In genomic region chr20:22511943-22512910, GRCh38 we compare ENCODE assay signal across 15 cellular contexts.
DNase-seq lines count a peak whose midpoint lies in the region; ATAC-seq, FAIRE-seq and TF ChIP-seq lines count a peak whose summit lies in the region.
"Had no signal": no experiment of that assay in that cellular context is flagged by ENCODE, and none has a peak within 500 bp of the region (broad histone marks: within the 10 kb centered on the region; RNA-seq: fewer than 3 reads in every experiment).

No MANE protein-coding gene starts in this region.

- peak; percentile 68 to 99; a peak in 3 of 4 replicates for TF ChIP-seq EP300 in HepG2 (IDR thresholded peaks at IDR 0.05; ENCODE audit: low read depth in 2 of 2, low read length in 2 of 2)
- peak; percentile 85 for TF ChIP-seq EP300 in HepG2 (CRISPR knock-in tag; IDR thresholded peaks at IDR 0.05; ENCODE audit: borderline replicate concordance)
- TF ChIP-seq EP300 in gastroesophageal sphincter (IDR thresholded peaks at IDR 0.05) = no peak

- ATAC-seq in HepG2 (peak; percentile 93), HG03442 (IDR thresholded peaks at IDR 0.05; ENCODE audit: unreplicated experiment) (no peak), gastroesophageal sphincter (no peak), HG02759 (IDR thresholded peaks at IDR 0.05; ENCODE audit: unreplicated experiment) (no peak)
- ATAC-seq: activated CD8-positive, alpha-beta T cell treated with anti-CD3 and anti-CD28 coated beads for 36 hours; activated naive CD4-positive, alpha-beta T cell treated with anti-CD3 and anti-CD28 coated beads, Interleukin-2, amount 50 U/mL, for 72 hours; naive thymus-derived CD4-positive, alpha-beta T cell had no signal

- DNase-seq in DMS153 (lab: John Stamatoyannopoulos, UW) (peak; percentile 92), NCI-H146 treated with DMSO at 0.1 percent for 48 hours (lab: John Stamatoyannopoulos, UW; ENCODE audit: unreplicated experiment) (peak; percentile 100), SJCRH30 (peak; percentile 64 to 73), HepG2 (ENCODE audit: low spot score) (peak; percentile 99), SKM-1 treated with dmso at 0.1 percent for 144 hours (lab: John Stamatoyannopoulos, UW; ENCODE audit: unreplicated experiment) (no peak)
- DNase-seq: activated CD8-positive, alpha-beta T cell treated with anti-CD3 and anti-CD28 coated beads for 36 hours; cortex of kidney; HCEC 1CT; hypothalamus; naive thymus-derived CD4-positive, alpha-beta T cell; spleen had no signal

- CTCF ChIA-PET in HepG2 (lab: Yijun Ruan, JAX; ENCODE audit: low intra/inter-chr PET ratio, low total read pairs) = interaction anchor here (0.7 kb wide), 1 partner anchor 73 kb away, joined by 3 read pairs; no protein-coding TSS in a partner anchor

- H3K27me3 ChIP-seq in SJCRH30 (no peaks in the 10 kb centered on the region), HepG2 (ENCODE audit: control insufficient read depth in 1 of 2, insufficient read depth in 2 of 2, low read length in 2 of 2) (no peaks in the 10 kb centered on the region), gastroesophageal sphincter (peaks cover 38% of the 10 kb centered on the region)

- TF ChIP-seq CTCF in HepG2 (CRISPR knock-in tag; IDR thresholded peaks at IDR 0.05) (peak; percentile 46), gastroesophageal sphincter (IDR thresholded peaks at IDR 0.05) (no peak)

- TF ChIP-seq POLR2A in HepG2 (IDR thresholded peaks at IDR 0.05; ENCODE audit: insufficient read depth in 1 of 2, low read depth in 2 of 2, low read length in 2 of 2) = peak; percentile 83 to 93
- no peak for TF ChIP-seq POLR2A in gastroesophageal sphincter (IDR thresholded peaks at IDR 0.05)

- BruUV-seq in HepG2 (replicated peaks; lab: Mats Ljungman, UMichigan) = TSS peak; percentile 83

- WGBS in HepG2 (ENCODE audit: low lambda C conversion rate) = 2% methylated on average over 17 of the region's 17 CpGs
- 29 to 31% methylated on average over 10 to 11 of the region's 17 CpGs for WGBS in gastroesophageal sphincter (ENCODE audit: low coverage in 1 of 2), 2 donors

- H3K4me2 ChIP-seq in HepG2 (ENCODE audit: low read depth, low read length) = peak overlapping the region; percentile 82

- H3K4me1 ChIP-seq in SJCRH30 = peaks cover 25% of the 10 kb centered on the region
- H3K4me1 ChIP-seq in HepG2 (ENCODE audit: insufficient read depth, low read length) = peaks cover 94% of the 10 kb centered on the region
- no peaks in the 10 kb centered on the region for H3K4me1 ChIP-seq in gastroesophageal sphincter
- H3K4me1 ChIP-seq: spleen had no signal

- H3K9ac ChIP-seq in HepG2 (ENCODE audit: insufficient read depth, low read depth, low read length) = peak overlapping the region; percentile 68

- H3K4me3 ChIP-seq in SJCRH30 (peak overlapping the region; percentile 33), HepG2 (replicated peaks in 1 of 3; ENCODE audit: insufficient read depth in 1 of 3, low read depth in 2 of 3, low read length in 3 of 3) (peak overlapping the region; percentile 0 to 47 (median 27); a peak in 4 of 6 replicates), gastroesophageal sphincter (no peak overlapping the region)
- H3K4me3 ChIP-seq: spleen had no signal

- H3K27ac ChIP-seq in SJCRH30 (peak overlapping the region; percentile 26; the same call in 1 of the 2 replicates), HepG2 (ENCODE audit: extremely low read length, insufficient read depth, low read length) (peak overlapping the region; percentile 92), gastroesophageal sphincter (no peak overlapping the region)
- H3K27ac ChIP-seq: spleen had no signal

- H3K9me3 ChIP-seq in SJCRH30 (replicated peaks) (no peaks in the 10 kb centered on the region), HepG2 (ENCODE audit: low read length) (no peaks in the 10 kb centered on the region), gastroesophageal sphincter (no peaks in the 10 kb centered on the region)
- H3K9me3 ChIP-seq: spleen had no signal

- in situ Hi-C loops in HepG2 (cut with HindIII; ENCODE audit: extremely low pct_ligation_motif_present, low pct_unique_long_range_greater_than_20kb) = loop anchor here (5.0 kb wide), 1 partner anchor 65 kb away; no protein-coding TSS in a partner anchor

- H3K79me2 ChIP-seq in HepG2 (ENCODE audit: insufficient read depth, low read length) = no peaks in the 10 kb centered on the region

- POLR2A ChIA-PET in HepG2 (lab: Yijun Ruan, JAX) = interaction anchor here (0.7 to 10.7 kb wide), 36 partner anchors 11 to 1377 kb away, joined by 3 to 501 read pairs (median 6); partner anchors contain the start of genes FOXA2, NAPB and NXT1

- peak; percentile 63 for TF ChIP-seq RAD21 in HepG2 (CRISPR knock-in tag; IDR thresholded peaks at IDR 0.05)

- H2AFZ ChIP-seq in HepG2 (ENCODE audit: low read length) = no peak overlapping the region

- H3K36me3 ChIP-seq in SJCRH30 (no peaks in the 10 kb centered on the region), HepG2 (replicated peaks in 1 of 2; ENCODE audit: control insufficient read depth in 1 of 2, insufficient read depth in 2 of 2, low read length in 2 of 2) (no peaks in the 10 kb centered on the region), gastroesophageal sphincter (no peaks in the 10 kb centered on the region)
- H3K36me3 ChIP-seq: spleen had no signal

- intact Hi-C loops in HepG2 (cut with micrococcal nuclease; ENCODE audit: unreplicated experiment) = loop anchor here (1.0 to 5.0 kb wide), 8 partner anchors 12 to 845 kb away; partner anchors contain the start of gene FOXA2

- FAIRE-seq in HepG2 (lab: Jason Lieb, UNC) = peak; percentile 96

- no peaks in the 10 kb centered on the region for H4K20me1 ChIP-seq in HepG2 (ENCODE audit: insufficient read depth, low read length)

TF ChIP-seq in HepG2, 621 proteins besides CTCF, POLR2A, EP300 and RAD21 (continues in another document):
- no peak; the same call in 1 of the 2 replicates for TF ChIP-seq TSC22D2 (CRISPR knock-in tag; IDR thresholded peaks at IDR 0.05; ENCODE audit: borderline replicate concordance)
- TF ChIP-seq MEIS1 (CRISPR knock-in tag; IDR thresholded peaks at IDR 0.05; ENCODE audit: borderline replicate concordance) = peak; percentile 30; the same call in 1 of the 2 replicates
- peak; percentile 47; the same call in 1 of the 2 replicates for TF ChIP-seq ZNF143 (CRISPR knock-in tag; IDR thresholded peaks at IDR 0.05)
- TF ChIP-seq ZNF740 (CRISPR knock-in tag; IDR thresholded peaks at IDR 0.05) = peak; percentile 86
- TF ChIP-seq TARDBP (CRISPR knock-in tag; IDR thresholded peaks at IDR 0.05) = peak; percentile 77
- TF ChIP-seq ZNF782 (CRISPR knock-in tag; IDR thresholded peaks at IDR 0.05; ENCODE audit: borderline replicate concordance) = peak; percentile 21; the same call in 1 of the 2 replicates
- no peak for TF ChIP-seq SRSF1 (optimal IDR thresholded peaks at IDR 0.05; ENCODE audit: low read depth, low read length)
- no peak for TF ChIP-seq HNRNPLL (IDR thresholded peaks at IDR 0.05; ENCODE audit: low read depth, low read length, poor library complexity, severe bottlenecking)
- no peak for TF ChIP-seq ZNF737 (CRISPR knock-in tag; IDR thresholded peaks at IDR 0.05; ENCODE audit: borderline replicate concordance)
- TF ChIP-seq ZNF777 (CRISPR knock-in tag; IDR thresholded peaks at IDR 0.05) = peak; percentile 36
- no peak for TF ChIP-seq MTF2 (CRISPR knock-in tag; IDR thresholded peaks at IDR 0.05; ENCODE audit: borderline replicate concordance)
- TF ChIP-seq NFRKB (IDR thresholded peaks at IDR 0.05) = no peak
- TF ChIP-seq ZNF703 (CRISPR knock-in tag; IDR thresholded peaks at IDR 0.05; ENCODE audit: borderline replicate concordance) = peak; percentile 98
- 0 out of 2 replicates have a peak, but pooled peaks have one; percentile 82 for TF ChIP-seq ZFAT (CRISPR knock-in tag; conservative IDR thresholded peaks at IDR 0.05)
- peak; percentile 23; the same call in 1 of the 2 replicates for TF ChIP-seq ZNF460 (CRISPR knock-in tag; IDR thresholded peaks at IDR 0.05; ENCODE audit: borderline replicate concordance)
- 0 out of 2 replicates have a peak, but pooled peaks have one; percentile 29 for TF ChIP-seq HDAC6 (IDR thresholded peaks at IDR 0.05; ENCODE audit: low read depth, low read length)
- TF ChIP-seq ZNF780A (CRISPR knock-in tag; IDR thresholded peaks at IDR 0.05) = peak; percentile 92
- no peak for TF ChIP-seq E2F5 (CRISPR knock-in tag; conservative IDR thresholded peaks at IDR 0.05)
- TF ChIP-seq TRAFD1 (CRISPR knock-in tag; IDR thresholded peaks at IDR 0.05; ENCODE audit: borderline replicate concordance) = 0 out of 2 replicates have a peak, but pooled peaks have one; percentile 31
- TF ChIP-seq ZNF354B (CRISPR knock-in tag; IDR thresholded peaks at IDR 0.05) = no peak
- no peak for TF ChIP-seq SMARCE1 (IDR thresholded peaks at IDR 0.05; ENCODE audit: borderline replicate concordance)
- TF ChIP-seq ZNF547 (CRISPR knock-in tag; IDR thresholded peaks at IDR 0.05) = peak; percentile 70; the same call in 1 of the 2 replicates
- peak; percentile 96 for TF ChIP-seq MEIS2 (CRISPR knock-in tag; IDR thresholded peaks at IDR 0.05)
- TF ChIP-seq TCF12 (IDR thresholded peaks at IDR 0.05) = no peak
- TF ChIP-seq TCF12 (CRISPR knock-in tag; IDR thresholded peaks at IDR 0.05) = peak; percentile 94

Comparison
In these comparisons a context has a peak if more than half of its experiments do, and no peak if none do; other contexts are left out.
1. H3K27ac ChIP-seq: peak in SJCRH30 (single experiment) and HepG2 (single experiment); none in gastroesophageal sphincter (0 of 4).
2. H3K4me3 ChIP-seq: peak in SJCRH30 (single experiment) and HepG2 (3 of 3); none in gastroesophageal sphincter (0 of 2).
3. POLR2A ChIP-seq: peak in HepG2 (2 of 2); none in gastroesophageal sphincter (0 of 2).